4 cellular contexts compared by ENCODE assay signal in genomic region chr3:24857945-24858344, GRCh38.
TF ChIP-seq lines count a peak whose summit lies in the region.

No MANE protein-coding gene starts in this region.

TF ChIP-seq in HepG2, 621 proteins besides CTCF, POLR2A, EP300 and RAD21 (continues in another document):
- TF ChIP-seq KLF15 (CRISPR knock-in tag; IDR thresholded peaks at IDR 0.05; ENCODE audit: borderline replicate concordance), result no peak
- no peak for TF ChIP-seq CEBPZ (IDR thresholded peaks at IDR 0.05; ENCODE audit: low read length)
- no peak for TF ChIP-seq TBX3 (IDR thresholded peaks at IDR 0.05; ENCODE audit: borderline replicate concordance)

TF ChIP-seq in A549, 52 proteins besides CTCF, POLR2A, EP300 and RAD21:
- TF ChIP-seq E2F6 (IDR thresholded peaks at IDR 0.05; ENCODE audit: borderline replicate concordance, low read depth), result no peak
- TF ChIP-seq MYC (IDR thresholded peaks at IDR 0.05; ENCODE audit: borderline replicate concordance, low read length), result no peak
- TF ChIP-seq EHMT2 (IDR thresholded peaks at IDR 0.05; ENCODE audit: low read depth), result no peak
- peak; percentile 55 for TF ChIP-seq MAFK (IDR thresholded peaks at IDR 0.05; ENCODE audit: partially characterized antibody)
- TF ChIP-seq CBX2 (IDR thresholded peaks at IDR 0.05; ENCODE audit: borderline replicate concordance, low read depth), result no peak
- no peak for TF ChIP-seq REST (IDR thresholded peaks at IDR 0.05)
- TF ChIP-seq FOXS1 (CRISPR knock-in tag; IDR thresholded peaks at IDR 0.05), result no peak
- no peak for TF ChIP-seq PHF8 (IDR thresholded peaks at IDR 0.05; ENCODE audit: borderline replicate concordance, low read depth)

TF ChIP-seq in IMR-90, 13 proteins besides CTCF, POLR2A, EP300 and RAD21:
- TF ChIP-seq ELK1 (IDR thresholded peaks at IDR 0.05; ENCODE audit: borderline replicate concordance, low read depth, low read length) (no peak), MAZ (IDR thresholded peaks at IDR 0.05; ENCODE audit: borderline replicate concordance, low read depth, low read length) (no peak), RFX5 (IDR thresholded peaks at IDR 0.05; ENCODE audit: low read depth, low read length) (no peak), SMC3 (IDR thresholded peaks at IDR 0.05; ENCODE audit: low read depth, low read length) (no peak), NFE2L2 (IDR thresholded peaks at IDR 0.05; ENCODE audit: low read depth, low read length) (no peak), BHLHE40 (IDR thresholded peaks at IDR 0.05; ENCODE audit: low read depth, low read length) (no peak), MXI1 (IDR thresholded peaks at IDR 0.05; ENCODE audit: borderline replicate concordance, low read depth, low read length) (no peak), MAFK (IDR thresholded peaks at IDR 0.05; ENCODE audit: low read depth, low read length) (peak; percentile 71)

TF ChIP-seq in K562, 482 proteins besides CTCF, POLR2A, EP300 and RAD21:
- TF ChIP-seq ZNF232 (CRISPR knock-in tag; IDR thresholded peaks at IDR 0.05) (no peak), ZNF316 (IDR thresholded peaks at IDR 0.05) (peak; percentile 78), CXXC5 (CRISPR knock-in tag; IDR thresholded peaks at IDR 0.05) (no peak), MAFF (IDR thresholded peaks at IDR 0.05; ENCODE audit: low read length) (peak; percentile 55), C11orf30 (IDR thresholded peaks at IDR 0.05; ENCODE audit: low read depth) (peak; percentile 28; the same call in 1 of the 2 replicates), MAFK (IDR thresholded peaks at IDR 0.05; ENCODE audit: low read length) (peak; percentile 70), NFYB (IDR thresholded peaks at IDR 0.05; ENCODE audit: extremely low read depth, insufficient read length) (no peak), XRCC5 (IDR thresholded peaks at IDR 0.05; ENCODE audit: low read depth, low read length) (no peak), MAFG (tag; conservative IDR thresholded peaks at IDR 0.05) (0 out of 2 replicates have a peak, but pooled peaks have one; percentile 26)
